14 cellular contexts compared by ENCODE assay signal in genomic region chr12:108553799-108554198, GRCh38. TPM values are rescaled to one million over a fixed set of nuclear protein-coding genes. Genes with fewer than 3 reads are reported as not detected.
A peak's percentile ranks its signal among the peaks of the same experiment; 100 is the strongest.
DNase-seq lines count a peak whose midpoint lies in the region; ATAC-seq, FAIRE-seq and TF ChIP-seq lines count a peak whose summit lies in the region.
"Had no signal": no experiment of that assay in that cellular context is flagged by ENCODE, and none has a peak within 500 bp of the region (broad histone marks: within the 10 kb centered on the region; RNA-seq: fewer than 3 reads in every experiment).

No MANE protein-coding gene starts in this region.

- H3K4me3 ChIP-seq in K562 (no peak overlapping the region), neural progenitor cell (no peak overlapping the region)
- H3K4me3 ChIP-seq: Peyer's patch had no signal

- peaks cover 3% of the 10 kb centered on the region for H3K9me1 ChIP-seq in K562 (ENCODE audit: control insufficient read depth, insufficient read depth, low read length)

- no peaks in the 10 kb centered on the region for H3K9me3 Mint-ChIP-seq in activated CD8-positive, alpha-beta memory T cell treated with anti-CD3 and anti-CD28 coated beads, Interleukin-2, amount 10 ng/mL, durations not matched to agents 7 days and 5 days (ENCODE audit: low read depth)
- H3K9me3 Mint-ChIP-seq in H9: no peaks in the 10 kb centered on the region
- H3K9me3 Mint-ChIP-seq in neural progenitor cell: no peaks in the 10 kb centered on the region

- H3K23ac ChIP-seq in H9 (ENCODE audit: insufficient read length, low read depth, low read length): no peak overlapping the region

- H2AFZ ChIP-seq in H9 (ENCODE audit: low read length) (no peak overlapping the region), K562 (ENCODE audit: low read depth, low read length) (no peak overlapping the region), neural progenitor cell (replicated peaks) (no peak overlapping the region)

- no CpG with 5 or more reads among the region's 5 CpGs for WGBS in H9 (ENCODE audit: extremely low coverage, insufficient read length, low lambda C conversion rate)
- 62% methylated on average over 5 of the region's 5 CpGs for WGBS in K562 (ENCODE audit: insufficient coverage, low coverage, missing lambda C conversion rate)

- H2BK120ac ChIP-seq in H9 (ENCODE audit: low read depth, low read length, poor library complexity, severe bottlenecking): no peak overlapping the region

- H3K9ac ChIP-seq in H9 (ENCODE audit: extremely low read depth, insufficient read length, low read length): no peak overlapping the region
- H3K9ac ChIP-seq in K562 (ENCODE audit: insufficient read depth in 1 of 2, low read depth in 2 of 2, low read length in 2 of 2): no peak overlapping the region
- H3K9ac ChIP-seq in neural progenitor cell: no peak overlapping the region

- H3K36me3 ChIP-seq in K562 (ENCODE audit: control insufficient read depth, insufficient read depth, low read length) (peaks cover 69% of the 10 kb centered on the region), neural progenitor cell (no peaks in the 10 kb centered on the region)

- FAIRE-seq in K562 (lab: Jason Lieb, UNC): no peak

- no peak for TF ChIP-seq RAD21 in K562 (CRISPR knock-in tag; conservative IDR thresholded peaks at IDR 0.05 in 1 of 2, IDR thresholded peaks at IDR 0.05 in 1 of 2)

- POLR2A ChIA-PET in K562 (lab: Yijun Ruan, JAX): interaction anchor here (1.0 kb wide), 1 partner anchor 21 kb away, joined by 4 read pairs; no protein-coding TSS in a partner anchor

- H2BK20ac ChIP-seq in H9 (ENCODE audit: low read depth, low read length, poor library complexity, severe bottlenecking): no peak overlapping the region

- no peak overlapping the region for H4K91ac ChIP-seq in H9 (ENCODE audit: insufficient read length, low read depth, low read length)

- peaks cover 3% of the 10 kb centered on the region for H3K79me1 ChIP-seq in H9 (ENCODE audit: insufficient read depth, low read depth, low read length, poor library complexity, severe bottlenecking)

- no peak overlapping the region for H2AK5ac ChIP-seq in H9 (ENCODE audit: insufficient read length, low read length)

- H3K4me1 Mint-ChIP-seq in activated CD8-positive, alpha-beta memory T cell treated with anti-CD3 and anti-CD28 coated beads, Interleukin-2, amount 10 ng/mL, durations not matched to agents 7 days and 5 days: peaks cover 77% of the 10 kb centered on the region
- H3K4me1 Mint-ChIP-seq in H9 (peaks cover 21 to 25% of the 10 kb centered on the region in 2 experiments), neural progenitor cell (peaks cover 20% of the 10 kb centered on the region)

- TF ChIP-seq EP300 in K562 (IDR thresholded peaks at IDR 0.05; ENCODE audit: low read length): no peak

- in situ Hi-C loops in K562 (cut with MboI): no loop called here

- peak; percentile 23 for DNase-seq in activated CD8-positive, alpha-beta memory T cell treated with anti-CD3 and anti-CD28 coated beads, Interleukin-2, amount 10 ng/mL, durations not matched to agents 7 days and 5 days
- no peak for DNase-seq in activated CD8-positive, alpha-beta memory T cell treated with anti-CD3 and anti-CD28 coated beads for 24 hours
- DNase-seq in H9 (no peak), K562 (ENCODE audit: extremely low read depth in 1 of 4, low spot score in 3 of 4) (no peak), neural progenitor cell (ENCODE audit: low spot score) (no peak), DMS79 treated with DMSO at 0.1 percent for 48 hours (lab: John Stamatoyannopoulos, UW) (no peak), D341Med (ENCODE audit: low spot score) (no peak)
- DNase-seq: 8988T, NCI-H187, NCI-H226, NCI-H524 treated with DMSO at 0.1 percent for 48 hours, Peyer's patch had no signal

- H3K27ac Mint-ChIP-seq in activated CD8-positive, alpha-beta memory T cell treated with anti-CD3 and anti-CD28 coated beads, Interleukin-2, amount 10 ng/mL, durations not matched to agents 7 days and 5 days: no peak overlapping the region
- H3K27ac Mint-ChIP-seq in H9: peak overlapping the region in 1 of 3 experiments; percentile 73; a peak in 2 of 7 replicates
- no peak overlapping the region for H3K27ac Mint-ChIP-seq in neural progenitor cell

- H3K4me1 ChIP-seq in H9 (ENCODE audit: insufficient read depth, low read length) (no peaks in the 10 kb centered on the region), K562 (replicated peaks in 1 of 2; ENCODE audit: control insufficient read depth in 2 of 2, insufficient read depth in 2 of 2, low read length in 2 of 2) (peaks cover 6 to 7% of the 10 kb centered on the region in 2 experiments; a peak in 4 of 5 replicates), neural progenitor cell (peaks cover 7% of the 10 kb centered on the region)

- H2BK5ac ChIP-seq in H9 (ENCODE audit: insufficient read length, low read length): no peak overlapping the region

- no peak overlapping the region for H3K4ac ChIP-seq in H9 (ENCODE audit: low read depth, low read length)

- H4K5ac ChIP-seq in H9 (ENCODE audit: insufficient read length, low read depth, low read length): no peak overlapping the region

- no peak for ATAC-seq in activated CD8-positive, alpha-beta memory T cell treated with anti-CD3 and anti-CD28 coated beads, Interleukin-2, amount 10 ng/mL, durations not matched to agents 7 days and 5 days
- ATAC-seq in K562: peak; percentile 26; the same call in 1 of the 3 replicates
- no peak for ATAC-seq in GM21526 (IDR thresholded peaks at IDR 0.05; ENCODE audit: low FRiP score, unreplicated experiment)
- ATAC-seq: Right ventricle myocardium inferior had no signal

- no peak overlapping the region for H3K18ac ChIP-seq in H9 (ENCODE audit: insufficient read length, low read depth, low read length)

- no TSS peak for BruUV-seq in K562 (replicated peaks; lab: Mats Ljungman, UMichigan)

- no peak overlapping the region for H3K56ac ChIP-seq in H9 (ENCODE audit: insufficient read length, low read depth, low read length)

- H3K36me3 Mint-ChIP-seq in activated CD8-positive, alpha-beta memory T cell treated with anti-CD3 and anti-CD28 coated beads, Interleukin-2, amount 10 ng/mL, durations not matched to agents 7 days and 5 days: peaks cover 45% of the 10 kb centered on the region
- H3K36me3 Mint-ChIP-seq in H9 (ENCODE audit: insufficient read depth in 1 of 3, low read depth in 3 of 3) (peaks cover 8 to 24% (median 23%) of the 10 kb centered on the region in 3 experiments; a peak in 6 of 7 replicates), neural progenitor cell (peaks cover 2% of the 10 kb centered on the region)

- H3K27ac ChIP-seq in H9 (ENCODE audit: insufficient read length, low read depth, low read length) (no peak overlapping the region), K562 (ENCODE audit: extremely low read depth, low read depth, low read length) (no peak overlapping the region), neural progenitor cell (no peak overlapping the region)
- H3K27ac ChIP-seq: Peyer's patch had no signal

- H4K8ac ChIP-seq in H9 (replicated peaks; ENCODE audit: insufficient read length, low read depth, low read length): no peak overlapping the region

- H3K9me3 ChIP-seq in H9 (ENCODE audit: control insufficient read depth, low read depth, low read length) (no peaks in the 10 kb centered on the region), K562 (replicated peaks; ENCODE audit: control insufficient read depth, insufficient read depth, low read depth, low read length) (no peaks in the 10 kb centered on the region), neural progenitor cell (ENCODE audit: low read depth) (no peaks in the 10 kb centered on the region)
- H3K9me3 ChIP-seq: Peyer's patch had no signal

- TF ChIP-seq CTCF in H9 (conservative IDR thresholded peaks at IDR 0.05) (no peak), K562 (IDR thresholded peaks at IDR 0.05 in 2 of 3, conservative IDR thresholded peaks at IDR 0.05 in 1 of 3; ENCODE audit: insufficient read depth in 2 of 3, low read depth in 1 of 3, low read length in 3 of 3) (no peak), neural progenitor cell (IDR thresholded peaks at IDR 0.05) (no peak)

- H3K27me3 Mint-ChIP-seq in activated CD8-positive, alpha-beta memory T cell treated with anti-CD3 and anti-CD28 coated beads, Interleukin-2, amount 10 ng/mL, durations not matched to agents 7 days and 5 days: no peaks in the 10 kb centered on the region
- H3K27me3 Mint-ChIP-seq in H9 (ENCODE audit: low read depth) (no peaks in the 10 kb centered on the region), neural progenitor cell (ENCODE audit: insufficient read depth, low read depth) (no peaks in the 10 kb centered on the region)

- CTCF ChIA-PET in activated CD8-positive, alpha-beta memory T cell treated with anti-CD3 and anti-CD28 coated beads, Interleukin-2, amount 10 ng/mL, durations not matched to agents 7 days and 5 days (lab: Charles Lee): interaction anchor here (1.3 kb wide), 1 partner anchor 249 kb away, joined by 3 read pairs; no protein-coding TSS in a partner anchor
- CTCF ChIA-PET in K562 (lab: Yijun Ruan, JAX; ENCODE audit: low intra/inter-chr PET ratio): no interaction called here

- no peak overlapping the region for H2BK15ac ChIP-seq in H9 (ENCODE audit: low read depth, low read length)

- H3T11ph ChIP-seq in H9 (ENCODE audit: low read length): no peak overlapping the region

- peaks cover 11% of the 10 kb centered on the region for H3F3A ChIP-seq in neural progenitor cell (ENCODE audit: low read depth)

- H3K4me2 ChIP-seq in H9 (ENCODE audit: insufficient read depth, insufficient read length, low read length) (peak overlapping the region; percentile 5), K562 (ENCODE audit: insufficient read depth, low read length) (peak overlapping the region; percentile 11; the same call in 1 of the 2 replicates), neural progenitor cell (peak overlapping the region; percentile 14)

- H2BK12ac ChIP-seq in H9 (ENCODE audit: insufficient read length, low read depth, low read length): no peak overlapping the region

- intact Hi-C loops in K562 (cut with micrococcal nuclease): no loop called here

- H3K27me3 ChIP-seq in H9 (ENCODE audit: insufficient read depth, low read length): no peaks in the 10 kb centered on the region
- no peaks in the 10 kb centered on the region for H3K27me3 ChIP-seq in K562 (ENCODE audit: control insufficient read depth in 2 of 2, insufficient read depth in 2 of 2, low read length in 2 of 2)
- no peaks in the 10 kb centered on the region for H3K27me3 ChIP-seq in neural progenitor cell
- H3K27me3 ChIP-seq: Peyer's patch had no signal

- peaks cover 2% of the 10 kb centered on the region for H3K23me2 ChIP-seq in H9 (ENCODE audit: insufficient read length, low read depth, low read length, poor library complexity, severe bottlenecking)

- H3K79me2 ChIP-seq in H9 (ENCODE audit: insufficient read depth, low read length) (peaks cover 47% of the 10 kb centered on the region), K562 (ENCODE audit: control insufficient read depth, insufficient read depth, low read length) (peaks cover 99% of the 10 kb centered on the region), neural progenitor cell (ENCODE audit: low read depth) (peaks cover 100% of the 10 kb centered on the region)

- H4K20me1 ChIP-seq in H9 (ENCODE audit: control insufficient read depth, insufficient read depth, insufficient read length) (no peaks in the 10 kb centered on the region), K562 (replicated peaks; ENCODE audit: control insufficient read depth, insufficient read depth, low read length) (peaks cover 16% of the 10 kb centered on the region; the same call in 1 of the 2 replicates), neural progenitor cell (ENCODE audit: low read depth) (peaks cover 83% of the 10 kb centered on the region)

- H3K14ac ChIP-seq in H9 (ENCODE audit: insufficient read depth, low read length): no peak overlapping the region

- TF ChIP-seq POLR2A in K562 (conservative IDR thresholded peaks at IDR 0.05): no peak

- no peak overlapping the region for H3K4me3 Mint-ChIP-seq in activated CD8-positive, alpha-beta memory T cell treated with anti-CD3 and anti-CD28 coated beads, Interleukin-2, amount 10 ng/mL, durations not matched to agents 7 days and 5 days
- H3K4me3 Mint-ChIP-seq in H9 (no peak overlapping the region), neural progenitor cell (no peak overlapping the region)

RNA-seq across cellular contexts. Expression of gene SART3, which starts 7.2 kb away (rescaled TPM):
- 10 to 100 TPM; 81.2 to 99.7 TPM for total RNA-seq in activated CD8-positive, alpha-beta memory T cell treated with anti-CD3 and anti-CD28 coated beads, Interleukin-2, amount 10 ng/mL, durations not matched to agents 7 days and 5 days
- total RNA-seq in H9 (2021) (80.7 and 89.4 TPM in 2 replicates), K562 (2014; rRNA removed) (167 and 396 TPM in 2 replicates), K562 (2014; rRNA removed; fragmentation: Illumina TruSeq; extraction: Trizol) (64.7 and 66.7 TPM in 2 replicates), K562 (2015; rRNA removed; fragmentation: Illumina TruSeq; extraction: Trizol) (103 and 104 TPM in 2 replicates), K562 (2021) (63.2 and 72.6 TPM in 2 replicates), neural progenitor cell (ENCODE audit: low replicate concordance) (79.0 and 116 TPM in 2 replicates)
- total RNA-seq in K562 (2011; cell fraction: chromatin; rRNA removed; ENCODE audit: low replicate concordance): 295 and 336 TPM in 2 replicates
- total RNA-seq in K562 (2011; cell fraction: nucleolus; rRNA removed): 193 and 203 TPM in 2 replicates
- total RNA-seq in K562 (2011; cell fraction: nucleoplasm; rRNA removed): 258 and 314 TPM in 2 replicates
- polyA plus RNA-seq in K562 (2011; rRNA removed) (32.1 and 33.7 TPM in 2 replicates), K562 (2014; fragmentation: Illumina TruSeq; extraction: Trizol) (54.4 and 56.7 TPM in 2 replicates), K562 (2014; fragmentation: Nextera tagmentation; extraction: Ambion mirVana) (1 to 10 TPM; 8.9 to 9.9 TPM), K562 (2014; rRNA removed) (52.6 and 58.4 TPM in 2 replicates)
- 11.9 and 18.3 TPM in 2 replicates for polyA plus RNA-seq in K562 (2011; cell fraction: cytosol; rRNA removed)
- 128 and 132 TPM in 2 replicates for polyA plus RNA-seq in K562 (2011; cell fraction: nucleus; rRNA removed)
- polyA plus RNA-seq in K562 (2012): 43.0 and 62.6 TPM in 2 replicates
- polyA minus RNA-seq in K562 (2011; rRNA and poly(A)+ RNA removed): 73.9 and 94.6 TPM in 2 replicates
- polyA minus RNA-seq in K562 (2011; cell fraction: cytosol; rRNA and poly(A)+ RNA removed): 27.6 and 31.6 TPM in 2 replicates
- polyA minus RNA-seq in K562 (2011; cell fraction: nucleus; rRNA and poly(A)+ RNA removed): 152 and 195 TPM in 2 replicates

RNA-seq across cellular contexts. Expression of gene ISCU, which starts 8.6 kb away (rescaled TPM):
- total RNA-seq in activated CD8-positive, alpha-beta memory T cell treated with anti-CD3 and anti-CD28 coated beads, Interleukin-2, amount 10 ng/mL, durations not matched to agents 7 days and 5 days: 10 to 100 TPM; 64.2 to 86.9 TPM
- total RNA-seq in H9 (2021) (63.9 and 64.9 TPM in 2 replicates), K562 (2014; rRNA removed) (92.5 and 136 TPM in 2 replicates), K562 (2014; rRNA removed; fragmentation: Illumina TruSeq; extraction: Trizol) (74.2 and 77.5 TPM in 2 replicates), K562 (2015; rRNA removed; fragmentation: Illumina TruSeq; extraction: Trizol) (75.6 and 77.3 TPM in 2 replicates), K562 (2021) (67.8 and 68.7 TPM in 2 replicates), neural progenitor cell (ENCODE audit: low replicate concordance) (78.9 TPM in 2 replicates)
- 50.8 and 64.7 TPM in 2 replicates for total RNA-seq in K562 (2011; cell fraction: chromatin; rRNA removed; ENCODE audit: low replicate concordance)
- 37.6 and 42.7 TPM in 2 replicates for total RNA-seq in K562 (2011; cell fraction: nucleolus; rRNA removed)
- total RNA-seq in K562 (2011; cell fraction: nucleoplasm; rRNA removed): 58.2 and 69.2 TPM in 2 replicates
- polyA plus RNA-seq in K562 (2011; rRNA removed) (80.9 and 89.6 TPM in 2 replicates), K562 (2014; fragmentation: Illumina TruSeq; extraction: Trizol) (69.4 and 77.7 TPM in 2 replicates), K562 (2014; fragmentation: Nextera tagmentation; extraction: Ambion mirVana) (10 to 100 TPM; 15.9 to 19.8 TPM), K562 (2014; rRNA removed) (84.7 and 86.8 TPM in 2 replicates)
- polyA plus RNA-seq in K562 (2011; cell fraction: cytosol; rRNA removed): 36.5 and 59.5 TPM in 2 replicates
- polyA plus RNA-seq in K562 (2011; cell fraction: nucleus; rRNA removed): 120 and 177 TPM in 2 replicates
- polyA plus RNA-seq in K562 (2012): 76.7 and 87.8 TPM in 2 replicates
- polyA minus RNA-seq in K562 (2011; rRNA and poly(A)+ RNA removed): 65.3 and 73.2 TPM in 2 replicates
- 16.6 and 26.3 TPM in 2 replicates for polyA minus RNA-seq in K562 (2011; cell fraction: cytosol; rRNA and poly(A)+ RNA removed)
- 25.0 and 57.6 TPM in 2 replicates for polyA minus RNA-seq in K562 (2011; cell fraction: nucleus; rRNA and poly(A)+ RNA removed)

RNA-seq across cellular contexts. Expression of gene FICD, which starts 38.7 kb away (rescaled TPM):
- total RNA-seq in activated CD8-positive, alpha-beta memory T cell treated with anti-CD3 and anti-CD28 coated beads, Interleukin-2, amount 10 ng/mL, durations not matched to agents 7 days and 5 days: 1 to 10 TPM; 5.8 to 6.1 TPM
- total RNA-seq in H9 (2021): 4.6 and 5.1 TPM in 2 replicates
- total RNA-seq in K562 (2011; cell fraction: chromatin; rRNA removed; ENCODE audit: low replicate concordance): 9.7 and 12.2 TPM in 2 replicates
- total RNA-seq in K562 (2011; cell fraction: nucleolus; rRNA removed): 11.8 and 12.1 TPM in 2 replicates
- total RNA-seq in K562 (2011; cell fraction: nucleoplasm; rRNA removed): 5.6 and 7.8 TPM in 2 replicates
- 3.1 and 4.5 TPM in 2 replicates for total RNA-seq in K562 (2014; rRNA removed)
- total RNA-seq in K562 (2014; rRNA removed; fragmentation: Illumina TruSeq; extraction: Trizol): 1.9 TPM in 2 replicates
- total RNA-seq in K562 (2015; rRNA removed; fragmentation: Illumina TruSeq; extraction: Trizol): 2.8 and 3.1 TPM in 2 replicates
- total RNA-seq in K562 (2021): 3.0 and 3.4 TPM in 2 replicates
- 0.80 and 0.88 TPM in 2 replicates for polyA plus RNA-seq in K562 (2011; rRNA removed)
- 1.1 and 1.2 TPM in 2 replicates for polyA plus RNA-seq in K562 (2011; cell fraction: cytosol; rRNA removed)
- polyA plus RNA-seq in K562 (2011; cell fraction: nucleus; rRNA removed): 4.7 and 6.8 TPM in 2 replicates
- polyA plus RNA-seq in K562 (2012): 2.4 and 5.0 TPM in 2 replicates
- polyA plus RNA-seq in K562 (2014; fragmentation: Illumina TruSeq; extraction: Trizol): 1.6 and 2.0 TPM in 2 replicates
- polyA plus RNA-seq in K562 (2014; fragmentation: Nextera tagmentation; extraction: Ambion mirVana): 1 to 10 TPM; 1.1 to 1.2 TPM
- polyA plus RNA-seq in K562 (2014; rRNA removed): 2.1 and 2.7 TPM in 2 replicates
- 2.9 and 3.9 TPM in 2 replicates for polyA minus RNA-seq in K562 (2011; rRNA and poly(A)+ RNA removed)
- 2.1 and 3.6 TPM in 2 replicates for polyA minus RNA-seq in K562 (2011; cell fraction: cytosol; rRNA and poly(A)+ RNA removed)
- 8.3 and 11.3 TPM in 2 replicates for polyA minus RNA-seq in K562 (2011; cell fraction: nucleus; rRNA and poly(A)+ RNA removed)
- total RNA-seq in neural progenitor cell (ENCODE audit: low replicate concordance): 5.4 and 7.1 TPM in 2 replicates

RNA-seq across cellular contexts. Expression of gene TMEM119, which starts 44.1 kb away (rescaled TPM):
- total RNA-seq in activated CD8-positive, alpha-beta memory T cell treated with anti-CD3 and anti-CD28 coated beads, Interleukin-2, amount 10 ng/mL, durations not matched to agents 7 days and 5 days: under 1 TPM; 0.16 to 0.20 TPM
- not detected in 2 replicates for total RNA-seq in H9 (2021)
- not detected in 2 replicates for total RNA-seq in K562 (2011; cell fraction: chromatin; rRNA removed; ENCODE audit: low replicate concordance)
- not detected in 2 replicates for total RNA-seq in K562 (2011; cell fraction: nucleolus; rRNA removed)
- total RNA-seq in K562 (2011; cell fraction: nucleoplasm; rRNA removed): not detected in 2 replicates
- total RNA-seq in K562 (2014; rRNA removed): not detected in 2 replicates
- not detected in 2 replicates for total RNA-seq in K562 (2014; rRNA removed; fragmentation: Illumina TruSeq; extraction: Trizol)
- not detected in 2 replicates for total RNA-seq in K562 (2015; rRNA removed; fragmentation: Illumina TruSeq; extraction: Trizol)
- total RNA-seq in K562 (2021): 0.18 TPM in 1 of 2 replicates, not detected in the other
- not detected in 2 replicates for polyA plus RNA-seq in K562 (2011; rRNA removed)
- polyA plus RNA-seq in K562 (2011; cell fraction: cytosol; rRNA removed): 0.01 TPM in 1 of 2 replicates, not detected in the other
- polyA plus RNA-seq in K562 (2011; cell fraction: nucleus; rRNA removed): not detected in 2 replicates
- polyA plus RNA-seq in K562 (2012): 0.11 TPM in 1 of 2 replicates, not detected in the other
- polyA plus RNA-seq in K562 (2014; fragmentation: Illumina TruSeq; extraction: Trizol): not detected in 2 replicates
- not detected for polyA plus RNA-seq in K562 (2014; fragmentation: Nextera tagmentation; extraction: Ambion mirVana)
- not detected in 2 replicates for polyA plus RNA-seq in K562 (2014; rRNA removed)
- not detected in 2 replicates for polyA minus RNA-seq in K562 (2011; rRNA and poly(A)+ RNA removed)
- polyA minus RNA-seq in K562 (2011; cell fraction: cytosol; rRNA and poly(A)+ RNA removed): not detected in 2 replicates
- not detected in 2 replicates for polyA minus RNA-seq in K562 (2011; cell fraction: nucleus; rRNA and poly(A)+ RNA removed)
- 0.97 and 2.0 TPM in 2 replicates for total RNA-seq in neural progenitor cell (ENCODE audit: low replicate concordance)
